Comparison of ENCODE assay signal across 22 cellular contexts in the genomic region with DNA sequence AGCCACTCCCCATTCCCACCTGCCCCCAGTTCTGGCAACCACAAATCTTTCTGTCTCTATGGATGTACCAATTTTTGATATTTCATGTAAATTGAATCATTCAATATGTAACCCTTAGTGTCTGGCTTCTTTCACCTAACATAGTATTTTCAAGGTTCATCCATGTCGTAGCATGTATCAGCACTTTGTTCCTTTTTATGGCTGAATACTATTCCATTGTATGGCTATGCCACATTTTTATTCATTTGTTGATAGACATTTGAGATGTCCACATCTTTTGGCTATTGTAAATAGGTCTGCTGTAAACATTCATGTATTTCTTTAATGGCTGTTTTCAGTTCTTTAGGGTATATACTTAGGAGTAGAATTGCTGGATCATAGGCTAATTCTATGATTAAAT.
"Had no signal": no experiment of that assay in that cellular context is flagged by ENCODE, and none has a peak within 500 bp of the region (broad histone marks: within the 10 kb centered on the region; RNA-seq: fewer than 3 reads in every experiment).

No MANE protein-coding gene starts in this region.

- H3K36me3 ChIP-seq: colonic mucosa, esophagus muscularis mucosa, esophagus squamous epithelium, gastrocnemius medialis, gastroesophageal sphincter, heart left ventricle, heart right ventricle had no signal

- H3K4me1 ChIP-seq: colonic mucosa, esophagus muscularis mucosa, gastrocnemius medialis, heart left ventricle, heart right ventricle had no signal

- DNase-seq: colonic mucosa; cortex of kidney; dermis blood vessel endothelial cell; dorsolateral prefrontal cortex; effector CD4-positive, alpha-beta T cell; effector CD8-positive, alpha-beta T cell; effector memory CD4-positive, alpha-beta T cell; effector memory CD8-positive, alpha-beta T cell; endodermal cell; erythroblast; esophagus squamous epithelium; foreskin fibroblast; foreskin keratinocyte; foreskin melanocyte; gastrocnemius medialis; glutamatergic neuron; heart left ventricle; heart right ventricle had no signal

- H3K9me3 ChIP-seq: colonic mucosa, esophagus muscularis mucosa, esophagus squamous epithelium, gastrocnemius medialis, gastroesophageal sphincter, heart left ventricle had no signal

- ATAC-seq: effector memory CD8-positive, alpha-beta T cell; esophagus mucosa; foreskin keratinocyte; gastrocnemius medialis; gastroesophageal sphincter; heart left ventricle; heart right ventricle had no signal

- H3K27me3 ChIP-seq: colonic mucosa, esophagus muscularis mucosa, esophagus squamous epithelium, foreskin keratinocyte, gastroesophageal sphincter had no signal

- H3K4me3 ChIP-seq: colonic mucosa, coronary artery, dorsolateral prefrontal cortex, esophagus muscularis mucosa, esophagus squamous epithelium, gastrocnemius medialis, gastroesophageal sphincter, heart left ventricle, heart right ventricle had no signal

- H3K27ac ChIP-seq: colonic mucosa, coronary artery, dorsolateral prefrontal cortex, esophagus muscularis mucosa, esophagus squamous epithelium, foreskin keratinocyte, gastrocnemius medialis, gastroesophageal sphincter, heart left ventricle, heart right ventricle had no signal
